Comparison of ENCODE assay signal across 2 cellular contexts in the genomic region with DNA sequence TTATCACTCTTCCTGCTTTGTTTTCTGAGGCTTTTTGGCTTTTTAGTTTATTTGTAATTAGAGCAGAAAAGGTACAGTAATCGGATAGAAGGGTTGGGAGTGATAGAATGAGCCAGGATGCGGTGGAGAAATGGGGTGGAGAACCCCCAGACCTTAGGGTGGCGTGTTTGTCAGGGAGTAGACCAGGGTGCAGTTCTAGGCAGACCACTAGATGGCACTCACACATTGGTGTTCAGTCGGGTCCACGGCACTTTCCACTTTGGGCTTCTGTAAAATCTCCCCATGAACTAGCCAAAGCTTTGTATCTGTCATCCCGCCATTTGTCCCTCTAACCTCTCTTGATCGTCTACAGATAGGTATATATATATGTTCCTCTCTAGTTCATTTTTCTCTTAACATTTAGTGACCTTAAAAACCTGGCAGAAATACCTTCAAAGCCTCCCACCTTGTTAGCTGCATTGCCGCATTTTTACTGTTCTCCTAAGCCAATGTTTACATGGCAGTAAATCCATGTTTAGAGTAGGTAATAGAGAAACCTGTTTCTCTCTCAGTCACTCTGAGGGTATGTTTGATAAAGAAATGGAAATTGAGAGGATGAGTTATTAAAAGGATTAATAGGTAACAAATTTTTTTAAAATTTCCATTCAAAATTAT.
TF ChIP-seq lines count a peak whose summit lies in the region.

No MANE protein-coding gene starts in this region.

TF ChIP-seq in HEK293, 187 proteins besides CTCF, POLR2A, EP300 and RAD21 (continued from another document and continues in another):
- TF ChIP-seq, protein P1, sequence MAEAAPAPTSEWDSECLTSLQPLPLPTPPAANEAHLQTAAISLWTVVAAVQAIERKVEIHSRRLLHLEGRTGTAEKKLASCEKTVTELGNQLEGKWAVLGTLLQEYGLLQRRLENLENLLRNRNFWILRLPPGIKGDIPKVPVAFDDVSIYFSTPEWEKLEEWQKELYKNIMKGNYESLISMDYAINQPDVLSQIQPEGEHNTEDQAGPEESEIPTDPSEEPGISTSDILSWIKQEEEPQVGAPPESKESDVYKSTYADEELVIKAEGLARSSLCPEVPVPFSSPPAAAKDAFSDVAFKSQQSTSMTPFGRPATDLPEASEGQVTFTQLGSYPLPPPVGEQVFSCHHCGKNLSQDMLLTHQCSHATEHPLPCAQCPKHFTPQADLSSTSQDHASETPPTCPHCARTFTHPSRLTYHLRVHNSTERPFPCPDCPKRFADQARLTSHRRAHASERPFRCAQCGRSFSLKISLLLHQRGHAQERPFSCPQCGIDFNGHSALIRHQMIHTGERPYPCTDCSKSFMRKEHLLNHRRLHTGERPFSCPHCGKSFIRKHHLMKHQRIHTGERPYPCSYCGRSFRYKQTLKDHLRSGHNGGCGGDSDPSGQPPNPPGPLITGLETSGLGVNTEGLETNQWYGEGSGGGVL (tag by site-specific recombination; IDR thresholded peaks at IDR 0.05): no peak
- TF ChIP-seq ZNF626 (tag by site-specific recombination; IDR thresholded peaks at IDR 0.05) (no peak), ZNF366 (tag by site-specific recombination; conservative IDR thresholded peaks at IDR 0.05) (0 out of 2 replicates have a peak, but pooled peaks have one; percentile 50), PRDM1 (tag by site-specific recombination; IDR thresholded peaks at IDR 0.05) (no peak), WT1 (tag by site-specific recombination; IDR thresholded peaks at IDR 0.05) (no peak; the same call in 1 of the 2 replicates), ZEB2 (tag by site-specific recombination; IDR thresholded peaks at IDR 0.05) (peak; percentile 32; the same call in 1 of the 2 replicates), SP7 (tag by site-specific recombination; IDR thresholded peaks at IDR 0.05) (peak; percentile 41; the same call in 1 of the 2 replicates), ZNF501 (tag by site-specific recombination; IDR thresholded peaks at IDR 0.05) (peak; percentile 49; the same call in 1 of the 2 replicates), RBAK (tag by site-specific recombination; IDR thresholded peaks at IDR 0.05) (no peak), ZBTB1 (tag by site-specific recombination; IDR thresholded peaks at IDR 0.05) (no peak), SCRT1 (tag by site-specific recombination; IDR thresholded peaks at IDR 0.05; ENCODE audit: borderline replicate concordance) (peak; percentile 30; the same call in 1 of the 2 replicates), EGR2 (tag by site-specific recombination; IDR thresholded peaks at IDR 0.05; ENCODE audit: low read depth) (no peak)
- TF ChIP-seq, protein P2, sequence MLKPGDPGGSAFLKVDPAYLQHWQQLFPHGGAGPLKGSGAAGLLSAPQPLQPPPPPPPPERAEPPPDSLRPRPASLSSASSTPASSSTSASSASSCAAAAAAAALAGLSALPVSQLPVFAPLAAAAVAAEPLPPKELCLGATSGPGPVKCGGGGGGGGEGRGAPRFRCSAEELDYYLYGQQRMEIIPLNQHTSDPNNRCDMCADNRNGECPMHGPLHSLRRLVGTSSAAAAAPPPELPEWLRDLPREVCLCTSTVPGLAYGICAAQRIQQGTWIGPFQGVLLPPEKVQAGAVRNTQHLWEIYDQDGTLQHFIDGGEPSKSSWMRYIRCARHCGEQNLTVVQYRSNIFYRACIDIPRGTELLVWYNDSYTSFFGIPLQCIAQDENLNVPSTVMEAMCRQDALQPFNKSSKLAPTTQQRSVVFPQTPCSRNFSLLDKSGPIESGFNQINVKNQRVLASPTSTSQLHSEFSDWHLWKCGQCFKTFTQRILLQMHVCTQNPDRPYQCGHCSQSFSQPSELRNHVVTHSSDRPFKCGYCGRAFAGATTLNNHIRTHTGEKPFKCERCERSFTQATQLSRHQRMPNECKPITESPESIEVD (tag by site-specific recombination; IDR thresholded peaks at IDR 0.05): peak; percentile 86
- TF ChIP-seq, protein P3, sequence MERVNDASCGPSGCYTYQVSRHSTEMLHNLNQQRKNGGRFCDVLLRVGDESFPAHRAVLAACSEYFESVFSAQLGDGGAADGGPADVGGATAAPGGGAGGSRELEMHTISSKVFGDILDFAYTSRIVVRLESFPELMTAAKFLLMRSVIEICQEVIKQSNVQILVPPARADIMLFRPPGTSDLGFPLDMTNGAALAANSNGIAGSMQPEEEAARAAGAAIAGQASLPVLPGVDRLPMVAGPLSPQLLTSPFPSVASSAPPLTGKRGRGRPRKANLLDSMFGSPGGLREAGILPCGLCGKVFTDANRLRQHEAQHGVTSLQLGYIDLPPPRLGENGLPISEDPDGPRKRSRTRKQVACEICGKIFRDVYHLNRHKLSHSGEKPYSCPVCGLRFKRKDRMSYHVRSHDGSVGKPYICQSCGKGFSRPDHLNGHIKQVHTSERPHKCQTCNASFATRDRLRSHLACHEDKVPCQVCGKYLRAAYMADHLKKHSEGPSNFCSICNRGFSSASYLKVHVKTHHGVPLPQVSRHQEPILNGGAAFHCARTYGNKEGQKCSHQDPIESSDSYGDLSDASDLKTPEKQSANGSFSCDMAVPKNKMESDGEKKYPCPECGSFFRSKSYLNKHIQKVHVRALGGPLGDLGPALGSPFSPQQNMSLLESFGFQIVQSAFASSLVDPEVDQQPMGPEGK (tag by site-specific recombination; IDR thresholded peaks at IDR 0.05): peak; percentile 57
- TF ChIP-seq, protein P4, sequence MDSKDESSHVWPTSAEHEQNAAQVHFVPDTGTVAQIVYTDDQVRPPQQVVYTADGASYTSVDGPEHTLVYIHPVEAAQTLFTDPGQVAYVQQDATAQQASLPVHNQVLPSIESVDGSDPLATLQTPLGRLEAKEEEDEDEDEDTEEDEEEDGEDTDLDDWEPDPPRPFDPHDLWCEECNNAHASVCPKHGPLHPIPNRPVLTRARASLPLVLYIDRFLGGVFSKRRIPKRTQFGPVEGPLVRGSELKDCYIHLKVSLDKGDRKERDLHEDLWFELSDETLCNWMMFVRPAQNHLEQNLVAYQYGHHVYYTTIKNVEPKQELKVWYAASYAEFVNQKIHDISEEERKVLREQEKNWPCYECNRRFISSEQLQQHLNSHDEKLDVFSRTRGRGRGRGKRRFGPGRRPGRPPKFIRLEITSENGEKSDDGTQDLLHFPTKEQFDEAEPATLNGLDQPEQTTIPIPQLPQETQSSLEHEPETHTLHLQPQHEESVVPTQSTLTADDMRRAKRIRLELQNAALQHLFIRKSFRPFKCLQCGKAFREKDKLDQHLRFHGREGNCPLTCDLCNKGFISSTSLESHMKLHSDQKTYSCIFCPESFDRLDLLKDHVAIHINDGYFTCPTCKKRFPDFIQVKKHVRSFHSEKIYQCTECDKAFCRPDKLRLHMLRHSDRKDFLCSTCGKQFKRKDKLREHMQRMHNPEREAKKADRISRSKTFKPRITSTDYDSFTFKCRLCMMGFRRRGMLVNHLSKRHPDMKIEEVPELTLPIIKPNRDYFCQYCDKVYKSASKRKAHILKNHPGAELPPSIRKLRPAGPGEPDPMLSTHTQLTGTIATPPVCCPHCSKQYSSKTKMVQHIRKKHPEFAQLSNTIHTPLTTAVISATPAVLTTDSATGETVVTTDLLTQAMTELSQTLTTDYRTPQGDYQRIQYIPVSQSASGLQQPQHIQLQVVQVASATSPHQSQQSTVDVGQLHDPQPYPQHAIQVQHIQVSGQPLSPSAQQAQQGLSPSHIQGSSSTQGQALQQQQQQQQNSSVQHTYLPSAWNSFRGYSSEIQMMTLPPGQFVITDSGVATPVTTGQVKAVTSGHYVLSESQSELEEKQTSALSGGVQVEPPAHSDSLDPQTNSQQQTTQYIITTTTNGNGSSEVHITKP (tag by site-specific recombination; IDR thresholded peaks at IDR 0.05): peak; percentile 62

TF ChIP-seq in SK-N-SH treated with all-trans-retinoic acid at 6 μM for 48 hours, 23 proteins besides CTCF, POLR2A, EP300 and RAD21 (continued from another document):
- TF ChIP-seq, protein P5, sequence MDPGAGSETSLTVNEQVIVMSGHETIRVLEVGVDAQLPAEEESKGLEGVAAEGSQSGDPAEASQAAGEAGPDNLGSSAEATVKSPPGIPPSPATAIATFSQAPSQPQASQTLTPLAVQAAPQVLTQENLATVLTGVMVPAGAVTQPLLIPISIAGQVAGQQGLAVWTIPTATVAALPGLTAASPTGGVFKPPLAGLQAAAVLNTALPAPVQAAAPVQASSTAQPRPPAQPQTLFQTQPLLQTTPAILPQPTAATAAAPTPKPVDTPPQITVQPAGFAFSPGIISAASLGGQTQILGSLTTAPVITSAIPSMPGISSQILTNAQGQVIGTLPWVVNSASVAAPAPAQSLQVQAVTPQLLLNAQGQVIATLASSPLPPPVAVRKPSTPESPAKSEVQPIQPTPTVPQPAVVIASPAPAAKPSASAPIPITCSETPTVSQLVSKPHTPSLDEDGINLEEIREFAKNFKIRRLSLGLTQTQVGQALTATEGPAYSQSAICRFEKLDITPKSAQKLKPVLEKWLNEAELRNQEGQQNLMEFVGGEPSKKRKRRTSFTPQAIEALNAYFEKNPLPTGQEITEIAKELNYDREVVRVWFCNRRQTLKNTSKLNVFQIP (CRISPR knock-in tag; IDR thresholded peaks at IDR 0.05; ENCODE audit: borderline replicate concordance, low read depth): no peak
- TF ChIP-seq ESRRG (CRISPR knock-in tag; IDR thresholded peaks at IDR 0.05): no peak
